25 cellular contexts compared by ENCODE assay signal in the genomic region with DNA sequence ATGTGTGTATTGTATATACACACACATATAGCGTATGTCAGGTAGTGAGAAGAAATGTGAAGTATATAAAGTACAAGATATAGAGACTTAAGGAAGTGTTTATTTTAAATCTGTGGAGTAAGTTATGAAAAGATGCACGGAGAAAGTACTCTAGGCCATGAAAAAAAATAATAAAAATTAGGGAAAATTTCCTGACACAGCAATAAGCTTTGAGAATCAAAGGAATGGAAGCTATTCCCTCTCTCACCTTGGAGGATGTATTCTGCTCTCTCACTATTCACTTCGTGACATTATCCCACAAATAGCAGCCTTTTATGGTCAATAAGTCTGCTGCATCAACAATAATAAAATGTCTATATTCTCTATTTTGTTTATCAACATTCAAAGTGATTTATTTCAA.
DNase-seq lines count a peak whose midpoint lies in the region; ATAC-seq, FAIRE-seq and TF ChIP-seq lines count a peak whose summit lies in the region.
"Had no signal": no experiment of that assay in that cellular context is flagged by ENCODE, and none has a peak within 500 bp of the region (broad histone marks: within the 10 kb centered on the region; RNA-seq: fewer than 3 reads in every experiment).

No MANE protein-coding gene starts in this region.

- CTCF ChIA-PET in HepG2 (lab: Yijun Ruan, JAX; ENCODE audit: low intra/inter-chr PET ratio, low total read pairs) (no interaction called here), PC-9 (lab: Charles Lee) (no interaction called here), K562 (lab: Yijun Ruan, JAX; ENCODE audit: low intra/inter-chr PET ratio) (no interaction called here)

- no peaks in the 10 kb centered on the region for H3F3A ChIP-seq in PC-9 (ENCODE audit: insufficient read depth, low read depth)

- TF ChIP-seq RAD21 in HepG2 (CRISPR knock-in tag; IDR thresholded peaks at IDR 0.05) = no peak
- TF ChIP-seq RAD21 in K562 (CRISPR knock-in tag; conservative IDR thresholded peaks at IDR 0.05 in 1 of 2, IDR thresholded peaks at IDR 0.05 in 1 of 2) = no peak

- H3K9me2 ChIP-seq in PC-9 (ENCODE audit: insufficient read depth) = no peaks in the 10 kb centered on the region

- no peaks in the 10 kb centered on the region for H3K36me3 ChIP-seq in HepG2 (replicated peaks in 1 of 2; ENCODE audit: control insufficient read depth in 1 of 2, insufficient read depth in 2 of 2, low read length in 2 of 2)
- no peaks in the 10 kb centered on the region for H3K36me3 ChIP-seq in right lobe of liver
- no peaks in the 10 kb centered on the region for H3K36me3 ChIP-seq in PC-9 (ENCODE audit: low read depth)
- no peaks in the 10 kb centered on the region for H3K36me3 ChIP-seq in K562 (ENCODE audit: control insufficient read depth, insufficient read depth, low read length)
- no peaks in the 10 kb centered on the region for H3K36me3 ChIP-seq in esophagus squamous epithelium
- H3K36me3 ChIP-seq: BE2C, BLaER1 had no signal

- ATAC-seq in HepG2 = no peak
- no peak for ATAC-seq in right lobe of liver
- ATAC-seq in K562 = no peak
- ATAC-seq: GM12878 had no signal

- TF ChIP-seq POLR2A in HepG2 (IDR thresholded peaks at IDR 0.05; ENCODE audit: insufficient read depth in 1 of 2, low read depth in 2 of 2, low read length in 2 of 2) (no peak), right lobe of liver (IDR thresholded peaks at IDR 0.05) (no peak), K562 (conservative IDR thresholded peaks at IDR 0.05) (no peak), esophagus squamous epithelium (IDR thresholded peaks at IDR 0.05) (no peak)

- H3K79me2 ChIP-seq in HepG2 (ENCODE audit: insufficient read depth, low read length) (no peaks in the 10 kb centered on the region), PC-9 (ENCODE audit: low read depth) (no peaks in the 10 kb centered on the region), K562 (ENCODE audit: control insufficient read depth, insufficient read depth, low read length) (no peaks in the 10 kb centered on the region)

- no peaks in the 10 kb centered on the region for H4K20me1 ChIP-seq in HepG2 (ENCODE audit: insufficient read depth, low read length)
- no peaks in the 10 kb centered on the region for H4K20me1 ChIP-seq in PC-9 (ENCODE audit: insufficient read depth)
- H4K20me1 ChIP-seq in K562 (replicated peaks; ENCODE audit: control insufficient read depth, insufficient read depth, low read length) = no peaks in the 10 kb centered on the region
- H4K20me1 ChIP-seq: BLaER1 had no signal

- DNase-seq in HepG2 (ENCODE audit: low spot score) (no peak), right lobe of liver (no peak), PC-9 (no peak), K562 (ENCODE audit: extremely low read depth in 1 of 4, low spot score in 3 of 4) (no peak), NCI-H2196 (lab: John Stamatoyannopoulos, UW; ENCODE audit: unreplicated experiment) (no peak), esophagus squamous epithelium (lab: John Stamatoyannopoulos, UW) (no peak)
- DNase-seq: ACHN; BE2C; C1 segment of cervical spinal cord; CD4-positive, alpha-beta memory T cell; CD4-positive, CD25-positive, alpha-beta regulatory T cell; CD8-positive, alpha-beta memory T cell; COR-L47; DMS 273 treated with DMSO at 0.1 percent for 48 hours; DMS153; DMS53; DMS79; DND-41; EL; GDM1 had no signal

- no peak overlapping the region for H2AFZ ChIP-seq in HepG2 (ENCODE audit: low read length)
- H2AFZ ChIP-seq in PC-9 = peak overlapping the region; percentile 6; the same call in 1 of the 2 replicates
- H2AFZ ChIP-seq in K562 (ENCODE audit: low read depth, low read length) = no peak overlapping the region

- no peaks in the 10 kb centered on the region for H3K9me3 ChIP-seq in HepG2 (ENCODE audit: low read length)
- H3K9me3 ChIP-seq in right lobe of liver = no peaks in the 10 kb centered on the region
- H3K9me3 ChIP-seq in PC-9 (ENCODE audit: insufficient read depth, low read depth) = peaks cover 4% of the 10 kb centered on the region; the same call in 1 of the 2 replicates
- no peaks in the 10 kb centered on the region for H3K9me3 ChIP-seq in K562 (replicated peaks; ENCODE audit: control insufficient read depth, insufficient read depth, low read depth, low read length)
- no peaks in the 10 kb centered on the region for H3K9me3 ChIP-seq in esophagus squamous epithelium
- H3K9me3 ChIP-seq: BE2C, BLaER1 had no signal

- FAIRE-seq in HepG2 (lab: Jason Lieb, UNC) (no peak), K562 (lab: Jason Lieb, UNC) (no peak)
- FAIRE-seq: GM12878, GM12892, GM18507 had no signal

- H3K4me3 ChIP-seq in HepG2 (replicated peaks in 1 of 3; ENCODE audit: insufficient read depth in 1 of 3, low read depth in 2 of 3, low read length in 3 of 3) (no peak overlapping the region), right lobe of liver (no peak overlapping the region), PC-9 (no peak overlapping the region), K562 (no peak overlapping the region), esophagus squamous epithelium (no peak overlapping the region)
- H3K4me3 ChIP-seq: BLaER1, GM12878 had no signal

- H3K4me2 ChIP-seq in HepG2 (ENCODE audit: low read depth, low read length) (no peak overlapping the region), PC-9 (no peak overlapping the region), K562 (ENCODE audit: insufficient read depth, low read length) (no peak overlapping the region)
- H3K4me2 ChIP-seq: BLaER1 had no signal

- no peak overlapping the region for H3K9ac ChIP-seq in HepG2 (ENCODE audit: insufficient read depth, low read depth, low read length)
- no peak overlapping the region for H3K9ac ChIP-seq in K562 (ENCODE audit: insufficient read depth in 1 of 2, low read depth in 2 of 2, low read length in 2 of 2)
- H3K9ac ChIP-seq: BLaER1 had no signal

- WGBS in HepG2 (ENCODE audit: low lambda C conversion rate) = 5% methylated on average over 3 of the region's 3 CpGs
- 42% methylated on average over 3 of the region's 3 CpGs for WGBS in right lobe of liver (ENCODE audit: insufficient coverage, low coverage, low lambda C conversion rate, missing lambda C conversion rate)
- WGBS in K562 (ENCODE audit: insufficient coverage, low coverage, missing lambda C conversion rate) = 22% methylated on average over 3 of the region's 3 CpGs
- WGBS in esophagus squamous epithelium, 2 donors = 52 to 55% methylated on average over 3 of the region's 3 CpGs

- in situ Hi-C loops in HepG2 (cut with HindIII; ENCODE audit: extremely low pct_ligation_motif_present, low pct_unique_long_range_greater_than_20kb) = no loop called here
- in situ Hi-C loops in K562 (cut with MboI) = no loop called here

- H3K27ac ChIP-seq in HepG2 (ENCODE audit: extremely low read length, insufficient read depth, low read length) (no peak overlapping the region), right lobe of liver (no peak overlapping the region), PC-9 (no peak overlapping the region), K562 (ENCODE audit: extremely low read depth, low read depth, low read length) (no peak overlapping the region), esophagus squamous epithelium (no peak overlapping the region)
- H3K27ac ChIP-seq: 22Rv1, BLaER1 had no signal

- TF ChIP-seq CTCF in HepG2 (CRISPR knock-in tag; IDR thresholded peaks at IDR 0.05) (no peak), right lobe of liver (IDR thresholded peaks at IDR 0.05) (no peak), PC-9 (conservative IDR thresholded peaks at IDR 0.05) (no peak), K562 (IDR thresholded peaks at IDR 0.05 in 2 of 3, conservative IDR thresholded peaks at IDR 0.05 in 1 of 3; ENCODE audit: insufficient read depth in 2 of 3, low read depth in 1 of 3, low read length in 3 of 3) (no peak), esophagus squamous epithelium (IDR thresholded peaks at IDR 0.05) (no peak)

- no peak for TF ChIP-seq EP300 in HepG2 (IDR thresholded peaks at IDR 0.05; ENCODE audit: low read depth in 2 of 2, low read length in 2 of 2)
- TF ChIP-seq EP300 in HepG2 (CRISPR knock-in tag; IDR thresholded peaks at IDR 0.05; ENCODE audit: borderline replicate concordance) = no peak
- TF ChIP-seq EP300 in K562 (IDR thresholded peaks at IDR 0.05; ENCODE audit: low read length) = no peak

- POLR2A ChIA-PET in HepG2 (lab: Yijun Ruan, JAX) = no interaction called here
- POLR2A ChIA-PET in PC-9 (lab: Charles Lee; ENCODE audit: unreplicated experiment) = no interaction called here
- POLR2A ChIA-PET in K562 (lab: Yijun Ruan, JAX) = no interaction called here

- H3K9me1 ChIP-seq in K562 (ENCODE audit: control insufficient read depth, insufficient read depth, low read length) = no peaks in the 10 kb centered on the region

- intact Hi-C loops in HepG2 (cut with micrococcal nuclease; ENCODE audit: unreplicated experiment) = no loop called here
- intact Hi-C loops in right lobe of liver (cut with DNase I) = no loop called here
- intact Hi-C loops in PC-9 (cut with micrococcal nuclease; ENCODE audit: unreplicated experiment) = no loop called here
- intact Hi-C loops in K562 (cut with micrococcal nuclease) = no loop called here
- intact Hi-C loops in esophagus squamous epithelium (cut with DNase I) = no loop called here

- no peaks in the 10 kb centered on the region for H3K4me1 ChIP-seq in HepG2 (ENCODE audit: insufficient read depth, low read length)
- no peaks in the 10 kb centered on the region for H3K4me1 ChIP-seq in right lobe of liver
- no peaks in the 10 kb centered on the region for H3K4me1 ChIP-seq in PC-9 (replicated peaks; ENCODE audit: insufficient read depth)
- no peaks in the 10 kb centered on the region for H3K4me1 ChIP-seq in K562 (replicated peaks in 1 of 2; ENCODE audit: control insufficient read depth in 2 of 2, insufficient read depth in 2 of 2, low read length in 2 of 2)
- no peaks in the 10 kb centered on the region for H3K4me1 ChIP-seq in esophagus squamous epithelium
- H3K4me1 ChIP-seq: BE2C had no signal

- H3K27me3 ChIP-seq in HepG2 (ENCODE audit: control insufficient read depth in 1 of 2, insufficient read depth in 2 of 2, low read length in 2 of 2) = no peaks in the 10 kb centered on the region; a peak in 1 of 5 replicates
- H3K27me3 ChIP-seq in right lobe of liver = no peaks in the 10 kb centered on the region
- H3K27me3 ChIP-seq in PC-9 (ENCODE audit: insufficient read depth, low read depth) = no peaks in the 10 kb centered on the region
- H3K27me3 ChIP-seq in K562 (ENCODE audit: control insufficient read depth in 2 of 2, insufficient read depth in 2 of 2, low read length in 2 of 2) = no peaks in the 10 kb centered on the region
- no peaks in the 10 kb centered on the region for H3K27me3 ChIP-seq in esophagus squamous epithelium
- H3K27me3 ChIP-seq: BE2C, BLaER1 had no signal

- no TSS peak for BruUV-seq in HepG2 (replicated peaks; lab: Mats Ljungman, UMichigan)
- no TSS peak for BruUV-seq in PC-9 (replicated peaks; lab: Mats Ljungman, UMichigan)
- BruUV-seq in K562 (replicated peaks; lab: Mats Ljungman, UMichigan) = no TSS peak

TF ChIP-seq in HepG2, 621 proteins besides CTCF, POLR2A, EP300 and RAD21 (continues in another document):
- TF ChIP-seq JUN (CRISPR knock-in tag; IDR thresholded peaks at IDR 0.05) = no peak
- TF ChIP-seq ZFX (CRISPR knock-in tag; IDR thresholded peaks at IDR 0.05; ENCODE audit: low read depth) = no peak
- TF ChIP-seq MAFF (IDR thresholded peaks at IDR 0.05; ENCODE audit: low read depth, low read length) = 0 out of 2 replicates have a peak, but pooled peaks have one; percentile 8
